ENCODE assay signal across 18 cellular contexts in genomic region chr7:73652541-73652949, GRCh38. TPM values are rescaled to one million over a fixed set of nuclear protein-coding genes. Genes with fewer than 3 reads are reported as not detected.
A peak's percentile ranks its signal among the peaks of the same experiment; 100 is the strongest.
DNase-seq lines count a peak whose midpoint lies in the region; ATAC-seq and TF ChIP-seq lines count a peak whose summit lies in the region.
"Had no signal": no experiment of that assay in that cellular context is flagged by ENCODE, and none has a peak within 500 bp of the region (broad histone marks: within the 10 kb centered on the region; RNA-seq: fewer than 3 reads in every experiment).

No MANE protein-coding gene starts in this region.

- intact Hi-C loops in left ventricle myocardium superior (cut with micrococcal nuclease) = no loop called here

- TF ChIP-seq CTCF in WERI-Rb-1 (IDR thresholded peaks at IDR 0.05; ENCODE audit: low read depth, low read length) = no peak
- TF ChIP-seq CTCF in retinal pigment epithelial cell (conservative IDR thresholded peaks at IDR 0.05; ENCODE audit: low read depth, low read length) = no peak

- peak overlapping the region; percentile 2; the same call in 1 of the 2 replicates for H3K27ac ChIP-seq in WERI-Rb-1
- H3K27ac ChIP-seq: SJSA1 had no signal

- no peak overlapping the region for H3K4me3 ChIP-seq in WERI-Rb-1 (ENCODE audit: low read depth, low read length)
- H3K4me3 ChIP-seq in retinal pigment epithelial cell (ENCODE audit: low read length) = no peak overlapping the region
- H3K4me3 ChIP-seq: SJSA1 had no signal

- H3K27me3 ChIP-seq in WERI-Rb-1 (ENCODE audit: insufficient read depth, low read depth, severe bottlenecking) = peaks cover 4% of the 10 kb centered on the region

- no peaks in the 10 kb centered on the region for H3K9me3 ChIP-seq in WERI-Rb-1 (ENCODE audit: severe bottlenecking)
- H3K9me3 ChIP-seq: SJSA1 had no signal

- DNase-seq in NCI-H69 (lab: John Stamatoyannopoulos, UW) (peak; percentile 48), WERI-Rb-1 (peak; percentile 92), left lobe of liver (ENCODE audit: low spot score) (peak; percentile 84), retinal pigment epithelial cell (ENCODE audit: low read depth) (peak; percentile 21), left ventricle myocardium superior (no peak)
- DNase-seq: ACHN; C1 segment of cervical spinal cord; CD8-positive, alpha-beta memory T cell; DMS79 treated with DMSO at 0.1 percent for 48 hours; HCEC 1CT; NCI-H1092 treated with DMSO at 0.1 percent for 48 hours; NCI-H146; NCI-H2029 treated with DMSO at 0.1 percent for 48 hours; NCI-H2171; NCI-H748 treated with DMSO at 0.1 percent for 48 hours had no signal

- no peaks in the 10 kb centered on the region for H3K36me3 ChIP-seq in WERI-Rb-1
- H3K36me3 ChIP-seq: SJSA1 had no signal

- ATAC-seq in left lobe of liver (peak; percentile 67), HG02981 (IDR thresholded peaks at IDR 0.05; ENCODE audit: unreplicated experiment) (no peak), GM18907 (IDR thresholded peaks at IDR 0.05; ENCODE audit: unreplicated experiment) (no peak), left ventricle myocardium superior (no peak)

RNA-seq across cellular contexts. Expression of gene VPS37D, which starts 15.1 kb away (rescaled TPM):
- 2.6 TPM for total RNA-seq in left lobe of liver
- 3.3 TPM for total RNA-seq in left ventricle myocardium superior

RNA-seq across cellular contexts. Expression of gene MLXIPL, which starts 28.2 kb away (rescaled TPM):
- 457 TPM for total RNA-seq in left lobe of liver
- total RNA-seq in left ventricle myocardium superior = 9.6 TPM
- total RNA-seq: CD8-positive, alpha-beta memory T cell; SJSA1 had no signal

RNA-seq across cellular contexts. Expression of gene DNAJC30, which starts 30.7 kb away (rescaled TPM):
- 10.0 TPM for total RNA-seq in left lobe of liver
- 13.2 TPM for total RNA-seq in left ventricle myocardium superior

RNA-seq across cellular contexts. Expression of gene BUD23, which starts 30.9 kb away (rescaled TPM):
- total RNA-seq in left lobe of liver (28.2 TPM), left ventricle myocardium superior (79.8 TPM)

Comparison
In these comparisons a context has a peak if more than half of its experiments do, and no peak if none do; other contexts are left out.
1. RNA of gene MLXIPL, which starts 28.2 kb away (total RNA-seq): 457 TPM in left lobe of liver (single experiment); 9.6 TPM in left ventricle myocardium superior (single experiment); every median in the first group is over 10 times any median in the second.